Comparison of ENCODE assay signal across 9 cellular contexts in the genomic region with DNA sequence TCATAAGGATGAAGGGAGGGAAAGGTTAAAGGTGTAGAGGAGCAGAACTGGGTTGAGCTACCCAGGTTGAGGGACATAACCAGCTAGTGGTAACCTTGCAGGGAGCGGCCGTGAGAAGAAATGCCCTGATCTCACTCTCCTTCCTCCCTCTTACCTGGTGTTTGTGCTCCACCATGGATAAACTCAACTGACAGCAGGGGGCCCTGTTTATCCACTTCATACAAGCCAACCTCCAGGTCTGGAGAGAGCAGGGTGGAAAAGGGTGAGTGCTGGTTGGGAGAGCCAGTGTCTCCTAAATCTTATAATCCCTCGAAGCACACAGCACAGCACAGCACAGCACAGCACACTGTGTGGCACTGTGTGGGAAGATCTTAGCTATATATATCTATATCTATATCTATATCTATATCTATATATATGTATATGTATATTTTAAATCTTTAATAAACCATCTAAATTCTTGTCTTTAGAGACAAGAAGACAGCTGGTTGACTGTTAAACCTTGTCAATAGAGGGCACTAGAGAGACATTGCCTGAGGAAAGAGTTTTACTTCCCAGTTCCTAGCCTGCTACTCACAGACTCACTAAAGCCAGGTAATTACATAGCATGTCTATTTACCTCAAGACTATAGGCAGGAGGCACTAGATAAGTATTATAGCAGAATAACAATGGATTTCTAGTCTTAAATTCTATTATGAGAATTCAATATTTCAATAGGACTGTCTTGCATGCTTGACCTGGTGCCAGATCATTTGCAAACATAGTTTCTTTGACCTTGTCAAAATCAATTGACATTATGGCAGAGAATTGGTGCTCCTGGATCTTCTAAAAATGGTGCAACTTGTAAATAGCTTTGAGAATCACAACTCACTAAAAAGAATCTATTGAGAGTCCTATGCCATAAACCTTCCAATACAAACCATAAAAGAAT. TPM values are rescaled to one million over a fixed set of nuclear protein-coding genes. Genes with fewer than 3 reads are reported as not detected.
DNase-seq lines count a peak whose midpoint lies in the region; ATAC-seq and TF ChIP-seq lines count a peak whose summit lies in the region.
"Had no signal": no experiment of that assay in that cellular context is flagged by ENCODE, and none has a peak within 500 bp of the region (broad histone marks: within the 10 kb centered on the region; RNA-seq: fewer than 3 reads in every experiment).

No MANE protein-coding gene starts in this region.

- TF ChIP-seq CTCF in OCI-LY3 (IDR thresholded peaks at IDR 0.05; ENCODE audit: low read depth, low read length), result peak; percentile 52
- peak in 1 of 3 experiments; percentile 35 for TF ChIP-seq CTCF in esophagus muscularis mucosa (IDR thresholded peaks at IDR 0.05)
- TF ChIP-seq CTCF in smooth muscle cell (IDR thresholded peaks at IDR 0.05; ENCODE audit: borderline replicate concordance, insufficient read depth, poor library complexity, severe bottlenecking), result peak; percentile 58

- H3K9me3 ChIP-seq in OCI-LY3 (ENCODE audit: insufficient read depth, low read length), result no peaks in the 10 kb centered on the region
- H3K9me3 ChIP-seq in esophagus muscularis mucosa, result no peaks in the 10 kb centered on the region
- no peaks in the 10 kb centered on the region for H3K9me3 ChIP-seq in smooth muscle cell (replicated peaks; ENCODE audit: low read depth)
- H3K9me3 ChIP-seq: thoracic aorta had no signal

- no peak overlapping the region for H3K4me2 ChIP-seq in OCI-LY3 (ENCODE audit: low read length)
- no peak overlapping the region for H3K4me2 ChIP-seq in smooth muscle cell

- H3K9me3 Mint-ChIP-seq in activated CD4-positive, alpha-beta T cell treated with anti-CD3 and anti-CD28 coated beads for 36 hours (ENCODE audit: low read depth), result no peaks in the 10 kb centered on the region

- ATAC-seq in activated CD4-positive, alpha-beta T cell treated with anti-CD3 and anti-CD28 coated beads for 36 hours, result peak; percentile 42
- ATAC-seq in activated CD4-positive, CD25-positive, alpha-beta regulatory T cell treated with anti-CD3 and anti-CD28 coated beads, Interleukin-2, amount 50 U/mL, for 24 hours, result no peak

- H3K4me1 ChIP-seq in OCI-LY3 (ENCODE audit: low read length) (no peaks in the 10 kb centered on the region; the same call in 1 of the 2 replicates), esophagus muscularis mucosa (no peaks in the 10 kb centered on the region), smooth muscle cell (ENCODE audit: low read depth) (no peaks in the 10 kb centered on the region)

- H3K4me3 Mint-ChIP-seq in activated CD4-positive, alpha-beta T cell treated with anti-CD3 and anti-CD28 coated beads for 36 hours, result no peak overlapping the region

- no peaks in the 10 kb centered on the region for H3K4me1 Mint-ChIP-seq in activated CD4-positive, alpha-beta T cell treated with anti-CD3 and anti-CD28 coated beads for 36 hours

- no peaks in the 10 kb centered on the region for H3K27me3 Mint-ChIP-seq in activated CD4-positive, alpha-beta T cell treated with anti-CD3 and anti-CD28 coated beads for 36 hours

- 94% methylated on average over 3 of the region's 3 CpGs for WGBS in esophagus muscularis mucosa
- WGBS in smooth muscle cell (ENCODE audit: low lambda C conversion rate), result 96% methylated on average over 3 of the region's 3 CpGs

- no peak for TF ChIP-seq EP300 in esophagus muscularis mucosa (IDR thresholded peaks at IDR 0.05)

- no peaks in the 10 kb centered on the region for H3F3A ChIP-seq in smooth muscle cell (ENCODE audit: low read depth)

- no peaks in the 10 kb centered on the region for H3K36me3 Mint-ChIP-seq in activated CD4-positive, alpha-beta T cell treated with anti-CD3 and anti-CD28 coated beads for 36 hours (ENCODE audit: low read depth)

- no peak for DNase-seq in activated CD4-positive, alpha-beta T cell treated with anti-CD3 and anti-CD28 coated beads for 36 hours
- no peak for DNase-seq in activated CD4-positive, alpha-beta T cell treated with anti-CD3 and anti-CD28 coated beads, Interleukin-2, amount 50 U/mL, for 4 hours
- DNase-seq in esophagus muscularis mucosa (ENCODE audit: extremely low spot score) (peak; percentile 8), smooth muscle cell (lab: John Stamatoyannopoulos, UW; ENCODE audit: unreplicated experiment) (no peak), SK-N-DZ (ENCODE audit: low spot score) (no peak)
- DNase-seq in stimulated activated CD4-positive, alpha-beta T cell treated with anti-CD3 and anti-CD28 coated beads, Interleukin-1b, Interleukin-23, amount 100 ng/mL, for 48 hours, result no peak

- H4K20me1 ChIP-seq in OCI-LY3 (ENCODE audit: insufficient read depth, low read length) (no peaks in the 10 kb centered on the region), smooth muscle cell (ENCODE audit: low read depth) (no peaks in the 10 kb centered on the region)

- POLR2A ChIA-PET in activated CD4-positive, alpha-beta T cell treated with anti-CD3 and anti-CD28 coated beads for 36 hours (lab: Charles Lee), result no interaction called here

- H3K36me3 ChIP-seq in OCI-LY3 (replicated peaks; ENCODE audit: low read depth, low read length) (no peaks in the 10 kb centered on the region), esophagus muscularis mucosa (no peaks in the 10 kb centered on the region), smooth muscle cell (ENCODE audit: low read depth) (no peaks in the 10 kb centered on the region)
- H3K36me3 ChIP-seq: thoracic aorta had no signal

- no peak for TF ChIP-seq POLR2A in esophagus muscularis mucosa (IDR thresholded peaks at IDR 0.05; ENCODE audit: low read depth)

- no peak overlapping the region for H3K27ac Mint-ChIP-seq in activated CD4-positive, alpha-beta T cell treated with anti-CD3 and anti-CD28 coated beads for 36 hours

- H2AFZ ChIP-seq in OCI-LY3 (ENCODE audit: low read depth, low read length) (no peak overlapping the region), smooth muscle cell (ENCODE audit: low read depth) (no peak overlapping the region)

- no peak overlapping the region for H3K27ac ChIP-seq in OCI-LY3 (ENCODE audit: low read length)
- no peak overlapping the region for H3K27ac ChIP-seq in esophagus muscularis mucosa (replicated peaks in 1 of 4)
- H3K27ac ChIP-seq in smooth muscle cell (ENCODE audit: low read depth), result no peak overlapping the region
- H3K27ac ChIP-seq: thoracic aorta had no signal

- CTCF ChIA-PET in activated CD4-positive, alpha-beta T cell treated with anti-CD3 and anti-CD28 coated beads for 36 hours (lab: Charles Lee), result interaction anchor here (0.6 to 2.3 kb wide), 10 partner anchors 9 to 508 kb away, joined by 3 to 10 read pairs (median 5); no protein-coding TSS in a partner anchor

- H3K79me2 ChIP-seq in OCI-LY3 (ENCODE audit: low read length), result no peaks in the 10 kb centered on the region
- H3K79me2 ChIP-seq in smooth muscle cell (ENCODE audit: low read depth), result no peaks in the 10 kb centered on the region

- H3K27me3 ChIP-seq in OCI-LY3 (ENCODE audit: low read depth, low read length) (0 out of 2 replicates have a peak, but pooled peaks cover 12% of the 10 kb centered on the region), esophagus muscularis mucosa (no peaks in the 10 kb centered on the region), smooth muscle cell (ENCODE audit: low read depth) (no peaks in the 10 kb centered on the region)

- H3K4me3 ChIP-seq in OCI-LY3 (ENCODE audit: low read length), result no peak overlapping the region
- no peak overlapping the region for H3K4me3 ChIP-seq in esophagus muscularis mucosa
- H3K4me3 ChIP-seq in smooth muscle cell, result no peak overlapping the region
- H3K4me3 ChIP-seq: thoracic aorta had no signal

- intact Hi-C loops in activated CD4-positive, alpha-beta T cell treated with anti-CD3 and anti-CD28 coated beads for 36 hours (cut with DNase I, micrococcal nuclease), result no loop called here
- intact Hi-C loops in esophagus muscularis mucosa (cut with DNase I), result no loop called here

- no peak overlapping the region for H3K9ac ChIP-seq in OCI-LY3 (ENCODE audit: low read length)
- no peak overlapping the region for H3K9ac ChIP-seq in smooth muscle cell (ENCODE audit: low read depth)

RNA-seq across cellular contexts. Expression of a gene that starts 21.7 kb away (rescaled TPM):
- total RNA-seq in activated CD4-positive, alpha-beta T cell treated with anti-CD3 and anti-CD28 coated beads for 36 hours, result under 1 TPM; 0.09 to 0.21 TPM
- total RNA-seq in esophagus muscularis mucosa (10 to 100 TPM in 2 of 4 donors, 1 to 10 TPM in 2; 4.8 to 12.5 (median 8.6) TPM), smooth muscle cell (4.0 and 21.1 TPM in 2 replicates)
- 0.08 and 1.2 TPM in 2 replicates for polyA plus RNA-seq in smooth muscle cell
- polyA plus RNA-seq in SK-N-DZ (2014; cell fraction: cytosol; rRNA removed), result 2.0 and 2.2 TPM in 2 replicates
- 1.3 and 1.7 TPM in 2 replicates for polyA plus RNA-seq in SK-N-DZ (2014; cell fraction: nucleus; rRNA removed)
